In genomic region chr15:29978411-29979382, GRCh38 we compare ENCODE assay signal across 16 cellular contexts.
DNase-seq lines count a peak whose midpoint lies in the region; ATAC-seq and TF ChIP-seq lines count a peak whose summit lies in the region.
"Had no signal": no experiment of that assay in that cellular context is flagged by ENCODE, and none has a peak within 500 bp of the region (broad histone marks: within the 10 kb centered on the region; RNA-seq: fewer than 3 reads in every experiment).

No MANE protein-coding gene starts in this region.

- DNase-seq in GM03348 (ENCODE audit: low spot score) (peak; percentile 16), astrocyte of the spinal cord (ENCODE audit: low read depth, low spot score) (peak; percentile 11), fibroblast of villous mesenchyme (ENCODE audit: low read depth) (peak; percentile 72), HuH-7.5 (ENCODE audit: low spot score) (no peak), SIG-M5 treated with dmso at 0.1 percent for 504 hours (lab: John Stamatoyannopoulos, UW; ENCODE audit: unreplicated experiment) (no peak)
- DNase-seq in activated T-cell treated with anti-CD3 and anti-CD28 coated beads, Interleukin-2, amount 50 U/mL, for 1 hour, result no peak
- DNase-seq: activated naive CD4-positive, alpha-beta T cell treated with anti-CD3 and anti-CD28 coated beads, Interleukin-2, amount 10 ng/mL, durations not matched to agents 7 days and 5 days; DMS79; H9; NCI-H510A treated with DMSO at 0.1 percent for 48 hours; stimulated activated naive CD4-positive, alpha-beta T cell; T-cell had no signal

- no peak for ATAC-seq in HG02759 (IDR thresholded peaks at IDR 0.05; ENCODE audit: unreplicated experiment)
- ATAC-seq: T-cell had no signal

- no peaks in the 10 kb centered on the region for H3K27me3 ChIP-seq in skeletal muscle satellite cell (ENCODE audit: control insufficient read depth, insufficient read depth, low read length)
- H3K27me3 ChIP-seq: BLaER1 treated with 17β-estradiol and CSF1 and Interleukin-3, amounts not matched to agents 10 nM and 100 nM had no signal

- H3K4me2 ChIP-seq in skeletal muscle satellite cell (ENCODE audit: low read length), result peak overlapping the region; percentile 35
- H3K4me2 ChIP-seq: BLaER1 treated with 17β-estradiol and CSF1 and Interleukin-3, amounts not matched to agents 10 nM and 100 nM had no signal

- no peaks in the 10 kb centered on the region for H3K9me3 ChIP-seq in skeletal muscle satellite cell (replicated peaks; ENCODE audit: low read length)
- H3K9me3 ChIP-seq: BLaER1 treated with 17β-estradiol and CSF1 and Interleukin-3, amounts not matched to agents 10 nM and 100 nM had no signal

- in situ Hi-C loops in astrocyte of the spinal cord (cut with HindIII; ENCODE audit: low sequenced_read_pairs), result no loop called here

- no peak for TF ChIP-seq CTCF in astrocyte of the spinal cord (IDR thresholded peaks at IDR 0.05; ENCODE audit: low read depth, low read length)
- TF ChIP-seq CTCF in fibroblast of villous mesenchyme (IDR thresholded peaks at IDR 0.05; ENCODE audit: insufficient read depth, low read depth, low read length), result no peak

- H3K9ac ChIP-seq in skeletal muscle satellite cell (ENCODE audit: low read depth, low read length), result no peak overlapping the region
- H3K9ac ChIP-seq: BLaER1 treated with 17β-estradiol and CSF1 and Interleukin-3, amounts not matched to agents 10 nM and 100 nM had no signal

- H3K4me3 ChIP-seq in astrocyte of the spinal cord (ENCODE audit: low read depth, low read length) (no peak overlapping the region), fibroblast of villous mesenchyme (ENCODE audit: low read depth, low read length) (peak overlapping the region; percentile 5), skeletal muscle satellite cell (ENCODE audit: low read length) (no peak overlapping the region)
- H3K4me3 ChIP-seq: BLaER1 treated with 17β-estradiol and CSF1 and Interleukin-3, amounts not matched to agents 10 nM and 100 nM; lung had no signal

- H3K4me1 ChIP-seq in skeletal muscle satellite cell (ENCODE audit: control insufficient read depth, insufficient read depth, low read length), result no peaks in the 10 kb centered on the region
- H3K4me1 ChIP-seq: BLaER1 treated with 17β-estradiol and CSF1 and Interleukin-3, amounts not matched to agents 10 nM and 100 nM had no signal

- no peaks in the 10 kb centered on the region for H3K36me3 ChIP-seq in skeletal muscle satellite cell (ENCODE audit: insufficient read depth, low read length)
- H3K36me3 ChIP-seq: BLaER1 treated with 17β-estradiol and CSF1 and Interleukin-3, amounts not matched to agents 10 nM and 100 nM had no signal

Comparison
In these comparisons a context has a peak if more than half of its experiments do, and no peak if none do; other contexts are left out.
1. DNase-seq: peak in GM03348 (single experiment), astrocyte of the spinal cord (single experiment) and fibroblast of villous mesenchyme (single experiment); none in HuH-7.5 (single experiment), SIG-M5 treated with dmso at 0.1 percent for 504 hours (single experiment) and activated T-cell treated with anti-CD3 and anti-CD28 coated beads, Interleukin-2, amount 50 U/mL, for 1 hour (single experiment).